Comparison of ENCODE assay signal across 2 cellular contexts in the genomic region with DNA sequence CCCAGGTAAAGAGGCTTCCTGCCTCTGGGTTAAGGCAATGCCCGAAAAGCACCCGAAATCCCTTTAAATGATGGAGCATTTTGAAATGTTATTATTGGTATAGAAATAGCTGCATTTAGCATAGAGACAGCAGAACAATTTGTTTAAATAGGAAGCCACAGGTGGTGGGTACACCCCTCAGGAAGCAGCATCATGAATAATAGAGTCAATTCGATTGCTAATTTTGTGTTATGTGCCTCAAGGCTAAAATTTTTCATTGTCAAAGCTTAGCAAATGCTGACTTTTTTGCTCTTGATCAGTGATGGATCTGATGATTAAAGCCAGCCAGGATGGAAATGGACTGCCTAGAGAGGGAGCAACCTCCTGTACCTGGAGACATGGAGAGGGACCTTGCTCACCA.
TF ChIP-seq lines count a peak whose summit lies in the region.

No MANE protein-coding gene starts in this region.

TF ChIP-seq in GM23338, 12 proteins besides CTCF, POLR2A, EP300 and RAD21:
- TF ChIP-seq, protein P1, sequence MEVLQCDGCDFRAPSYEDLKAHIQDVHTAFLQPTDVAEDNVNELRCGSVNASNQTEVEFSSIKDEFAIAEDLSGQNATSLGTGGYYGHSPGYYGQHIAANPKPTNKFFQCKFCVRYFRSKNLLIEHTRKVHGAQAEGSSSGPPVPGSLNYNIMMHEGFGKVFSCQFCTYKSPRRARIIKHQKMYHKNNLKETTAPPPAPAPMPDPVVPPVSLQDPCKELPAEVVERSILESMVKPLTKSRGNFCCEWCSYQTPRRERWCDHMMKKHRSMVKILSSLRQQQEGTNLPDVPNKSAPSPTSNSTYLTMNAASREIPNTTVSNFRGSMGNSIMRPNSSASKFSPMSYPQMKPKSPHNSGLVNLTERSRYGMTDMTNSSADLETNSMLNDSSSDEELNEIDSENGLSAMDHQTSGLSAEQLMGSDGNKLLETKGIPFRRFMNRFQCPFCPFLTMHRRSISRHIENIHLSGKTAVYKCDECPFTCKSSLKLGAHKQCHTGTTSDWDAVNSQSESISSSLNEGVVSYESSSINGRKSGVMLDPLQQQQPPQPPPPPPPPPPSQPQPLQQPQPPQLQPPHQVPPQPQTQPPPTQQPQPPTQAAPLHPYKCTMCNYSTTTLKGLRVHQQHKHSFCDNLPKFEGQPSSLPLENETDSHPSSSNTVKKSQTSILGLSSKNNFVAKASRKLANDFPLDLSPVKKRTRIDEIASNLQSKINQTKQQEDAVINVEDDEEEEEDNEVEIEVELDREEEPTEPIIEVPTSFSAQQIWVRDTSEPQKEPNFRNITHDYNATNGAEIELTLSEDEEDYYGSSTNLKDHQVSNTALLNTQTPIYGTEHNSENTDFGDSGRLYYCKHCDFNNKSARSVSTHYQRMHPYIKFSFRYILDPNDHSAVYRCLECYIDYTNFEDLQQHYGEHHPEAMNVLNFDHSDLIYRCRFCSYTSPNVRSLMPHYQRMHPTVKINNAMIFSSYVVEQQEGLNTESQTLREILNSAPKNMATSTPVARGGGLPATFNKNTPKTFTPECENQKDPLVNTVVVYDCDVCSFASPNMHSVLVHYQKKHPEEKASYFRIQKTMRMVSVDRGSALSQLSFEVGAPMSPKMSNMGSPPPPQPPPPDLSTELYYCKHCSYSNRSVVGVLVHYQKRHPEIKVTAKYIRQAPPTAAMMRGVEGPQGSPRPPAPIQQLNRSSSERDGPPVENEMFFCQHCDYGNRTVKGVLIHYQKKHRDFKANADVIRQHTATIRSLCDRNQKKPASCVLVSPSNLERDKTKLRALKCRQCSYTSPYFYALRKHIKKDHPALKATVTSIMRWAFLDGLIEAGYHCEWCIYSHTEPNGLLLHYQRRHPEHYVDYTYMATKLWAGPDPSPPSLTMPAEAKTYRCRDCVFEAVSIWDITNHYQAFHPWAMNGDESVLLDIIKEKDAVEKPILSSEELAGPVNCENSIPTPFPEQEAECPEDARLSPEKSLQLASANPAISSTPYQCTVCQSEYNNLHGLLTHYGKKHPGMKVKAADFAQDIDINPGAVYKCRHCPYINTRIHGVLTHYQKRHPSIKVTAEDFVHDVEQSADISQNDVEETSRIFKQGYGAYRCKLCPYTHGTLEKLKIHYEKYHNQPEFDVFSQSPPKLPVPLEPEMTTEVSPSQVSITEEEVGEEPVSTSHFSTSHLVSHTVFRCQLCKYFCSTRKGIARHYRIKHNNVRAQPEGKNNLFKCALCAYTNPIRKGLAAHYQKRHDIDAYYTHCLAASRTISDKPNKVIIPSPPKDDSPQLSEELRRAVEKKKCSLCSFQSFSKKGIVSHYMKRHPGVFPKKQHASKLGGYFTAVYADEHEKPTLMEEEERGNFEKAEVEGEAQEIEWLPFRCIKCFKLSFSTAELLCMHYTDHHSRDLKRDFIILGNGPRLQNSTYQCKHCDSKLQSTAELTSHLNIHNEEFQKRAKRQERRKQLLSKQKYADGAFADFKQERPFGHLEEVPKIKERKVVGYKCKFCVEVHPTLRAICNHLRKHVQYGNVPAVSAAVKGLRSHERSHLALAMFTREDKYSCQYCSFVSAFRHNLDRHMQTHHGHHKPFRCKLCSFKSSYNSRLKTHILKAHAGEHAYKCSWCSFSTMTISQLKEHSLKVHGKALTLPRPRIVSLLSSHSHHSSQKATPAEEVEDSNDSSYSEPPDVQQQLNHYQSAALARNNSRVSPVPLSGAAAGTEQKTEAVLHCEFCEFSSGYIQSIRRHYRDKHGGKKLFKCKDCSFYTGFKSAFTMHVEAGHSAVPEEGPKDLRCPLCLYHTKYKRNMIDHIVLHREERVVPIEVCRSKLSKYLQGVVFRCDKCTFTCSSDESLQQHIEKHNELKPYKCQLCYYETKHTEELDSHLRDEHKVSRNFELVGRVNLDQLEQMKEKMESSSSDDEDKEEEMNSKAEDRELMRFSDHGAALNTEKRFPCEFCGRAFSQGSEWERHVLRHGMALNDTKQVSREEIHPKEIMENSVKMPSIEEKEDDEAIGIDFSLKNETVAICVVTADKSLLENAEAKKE (CRISPR knock-in tag; IDR thresholded peaks at IDR 0.05), result 0 out of 2 replicates have a peak, but pooled peaks have one; percentile 25
- TF ChIP-seq, protein P2, sequence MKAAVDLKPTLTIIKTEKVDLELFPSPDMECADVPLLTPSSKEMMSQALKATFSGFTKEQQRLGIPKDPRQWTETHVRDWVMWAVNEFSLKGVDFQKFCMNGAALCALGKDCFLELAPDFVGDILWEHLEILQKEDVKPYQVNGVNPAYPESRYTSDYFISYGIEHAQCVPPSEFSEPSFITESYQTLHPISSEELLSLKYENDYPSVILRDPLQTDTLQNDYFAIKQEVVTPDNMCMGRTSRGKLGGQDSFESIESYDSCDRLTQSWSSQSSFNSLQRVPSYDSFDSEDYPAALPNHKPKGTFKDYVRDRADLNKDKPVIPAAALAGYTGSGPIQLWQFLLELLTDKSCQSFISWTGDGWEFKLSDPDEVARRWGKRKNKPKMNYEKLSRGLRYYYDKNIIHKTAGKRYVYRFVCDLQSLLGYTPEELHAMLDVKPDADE (IDR thresholded peaks at IDR 0.05), result no peak

TF ChIP-seq in WTC11, 78 proteins besides CTCF, POLR2A, EP300 and RAD21 (continued from another document):
- TF ChIP-seq, protein P3, sequence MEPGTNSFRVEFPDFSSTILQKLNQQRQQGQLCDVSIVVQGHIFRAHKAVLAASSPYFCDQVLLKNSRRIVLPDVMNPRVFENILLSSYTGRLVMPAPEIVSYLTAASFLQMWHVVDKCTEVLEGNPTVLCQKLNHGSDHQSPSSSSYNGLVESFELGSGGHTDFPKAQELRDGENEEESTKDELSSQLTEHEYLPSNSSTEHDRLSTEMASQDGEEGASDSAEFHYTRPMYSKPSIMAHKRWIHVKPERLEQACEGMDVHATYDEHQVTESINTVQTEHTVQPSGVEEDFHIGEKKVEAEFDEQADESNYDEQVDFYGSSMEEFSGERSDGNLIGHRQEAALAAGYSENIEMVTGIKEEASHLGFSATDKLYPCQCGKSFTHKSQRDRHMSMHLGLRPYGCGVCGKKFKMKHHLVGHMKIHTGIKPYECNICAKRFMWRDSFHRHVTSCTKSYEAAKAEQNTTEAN (CRISPR knock-in tag; IDR thresholded peaks at IDR 0.05), result no peak
- TF ChIP-seq ZNF219 (CRISPR knock-in tag; IDR thresholded peaks at IDR 0.05; ENCODE audit: borderline replicate concordance), result no peak
- TF ChIP-seq, protein P4, sequence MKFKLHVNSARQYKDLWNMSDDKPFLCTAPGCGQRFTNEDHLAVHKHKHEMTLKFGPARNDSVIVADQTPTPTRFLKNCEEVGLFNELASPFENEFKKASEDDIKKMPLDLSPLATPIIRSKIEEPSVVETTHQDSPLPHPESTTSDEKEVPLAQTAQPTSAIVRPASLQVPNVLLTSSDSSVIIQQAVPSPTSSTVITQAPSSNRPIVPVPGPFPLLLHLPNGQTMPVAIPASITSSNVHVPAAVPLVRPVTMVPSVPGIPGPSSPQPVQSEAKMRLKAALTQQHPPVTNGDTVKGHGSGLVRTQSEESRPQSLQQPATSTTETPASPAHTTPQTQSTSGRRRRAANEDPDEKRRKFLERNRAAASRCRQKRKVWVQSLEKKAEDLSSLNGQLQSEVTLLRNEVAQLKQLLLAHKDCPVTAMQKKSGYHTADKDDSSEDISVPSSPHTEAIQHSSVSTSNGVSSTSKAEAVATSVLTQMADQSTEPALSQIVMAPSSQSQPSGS (CRISPR knock-in tag; IDR thresholded peaks at IDR 0.05; ENCODE audit: borderline replicate concordance, low read depth), result no peak
- TF ChIP-seq, protein P5, sequence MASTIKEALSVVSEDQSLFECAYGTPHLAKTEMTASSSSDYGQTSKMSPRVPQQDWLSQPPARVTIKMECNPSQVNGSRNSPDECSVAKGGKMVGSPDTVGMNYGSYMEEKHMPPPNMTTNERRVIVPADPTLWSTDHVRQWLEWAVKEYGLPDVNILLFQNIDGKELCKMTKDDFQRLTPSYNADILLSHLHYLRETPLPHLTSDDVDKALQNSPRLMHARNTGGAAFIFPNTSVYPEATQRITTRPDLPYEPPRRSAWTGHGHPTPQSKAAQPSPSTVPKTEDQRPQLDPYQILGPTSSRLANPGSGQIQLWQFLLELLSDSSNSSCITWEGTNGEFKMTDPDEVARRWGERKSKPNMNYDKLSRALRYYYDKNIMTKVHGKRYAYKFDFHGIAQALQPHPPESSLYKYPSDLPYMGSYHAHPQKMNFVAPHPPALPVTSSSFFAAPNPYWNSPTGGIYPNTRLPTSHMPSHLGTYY (CRISPR knock-in tag; IDR thresholded peaks at IDR 0.05), result no peak
- no peak for TF ChIP-seq NFYB (CRISPR knock-in tag; conservative IDR thresholded peaks at IDR 0.05; ENCODE audit: low read depth)
- no peak for TF ChIP-seq FOXP1 (CRISPR knock-in tag; IDR thresholded peaks at IDR 0.05; ENCODE audit: borderline replicate concordance)
- TF ChIP-seq ZNF671 (CRISPR knock-in tag; IDR thresholded peaks at IDR 0.05), result no peak
- no peak for TF ChIP-seq SOX15 (CRISPR knock-in tag; IDR thresholded peaks at IDR 0.05)
- TF ChIP-seq CREB1 (CRISPR knock-in tag; IDR thresholded peaks at IDR 0.05), result no peak
- TF ChIP-seq SMAD3 (CRISPR knock-in tag; IDR thresholded peaks at IDR 0.05; ENCODE audit: borderline replicate concordance), result no peak
- TF ChIP-seq, protein P6, sequence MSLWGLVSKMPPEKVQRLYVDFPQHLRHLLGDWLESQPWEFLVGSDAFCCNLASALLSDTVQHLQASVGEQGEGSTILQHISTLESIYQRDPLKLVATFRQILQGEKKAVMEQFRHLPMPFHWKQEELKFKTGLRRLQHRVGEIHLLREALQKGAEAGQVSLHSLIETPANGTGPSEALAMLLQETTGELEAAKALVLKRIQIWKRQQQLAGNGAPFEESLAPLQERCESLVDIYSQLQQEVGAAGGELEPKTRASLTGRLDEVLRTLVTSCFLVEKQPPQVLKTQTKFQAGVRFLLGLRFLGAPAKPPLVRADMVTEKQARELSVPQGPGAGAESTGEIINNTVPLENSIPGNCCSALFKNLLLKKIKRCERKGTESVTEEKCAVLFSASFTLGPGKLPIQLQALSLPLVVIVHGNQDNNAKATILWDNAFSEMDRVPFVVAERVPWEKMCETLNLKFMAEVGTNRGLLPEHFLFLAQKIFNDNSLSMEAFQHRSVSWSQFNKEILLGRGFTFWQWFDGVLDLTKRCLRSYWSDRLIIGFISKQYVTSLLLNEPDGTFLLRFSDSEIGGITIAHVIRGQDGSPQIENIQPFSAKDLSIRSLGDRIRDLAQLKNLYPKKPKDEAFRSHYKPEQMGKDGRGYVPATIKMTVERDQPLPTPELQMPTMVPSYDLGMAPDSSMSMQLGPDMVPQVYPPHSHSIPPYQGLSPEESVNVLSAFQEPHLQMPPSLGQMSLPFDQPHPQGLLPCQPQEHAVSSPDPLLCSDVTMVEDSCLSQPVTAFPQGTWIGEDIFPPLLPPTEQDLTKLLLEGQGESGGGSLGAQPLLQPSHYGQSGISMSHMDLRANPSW (CRISPR knock-in tag; conservative IDR thresholded peaks at IDR 0.05; ENCODE audit: low read depth), result no peak
- TF ChIP-seq, protein P7, sequence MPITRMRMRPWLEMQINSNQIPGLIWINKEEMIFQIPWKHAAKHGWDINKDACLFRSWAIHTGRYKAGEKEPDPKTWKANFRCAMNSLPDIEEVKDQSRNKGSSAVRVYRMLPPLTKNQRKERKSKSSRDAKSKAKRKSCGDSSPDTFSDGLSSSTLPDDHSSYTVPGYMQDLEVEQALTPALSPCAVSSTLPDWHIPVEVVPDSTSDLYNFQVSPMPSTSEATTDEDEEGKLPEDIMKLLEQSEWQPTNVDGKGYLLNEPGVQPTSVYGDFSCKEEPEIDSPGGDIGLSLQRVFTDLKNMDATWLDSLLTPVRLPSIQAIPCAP (CRISPR knock-in tag; IDR thresholded peaks at IDR 0.05), result no peak
